Comparison of ENCODE assay signal across 1 cellular context in genomic region chr22:37816543-37817180, GRCh38.
TF ChIP-seq lines count a peak whose summit lies in the region.

No MANE protein-coding gene starts in this region.

TF ChIP-seq in HCT116, 20 proteins besides CTCF, POLR2A, EP300 and RAD21 (continued from another document):
- TF ChIP-seq EGR1 (IDR thresholded peaks at IDR 0.05; ENCODE audit: low read depth) = no peak
TF ChIP-seq in HCT116: peak in this region for 0.
